In genomic region chr10:87092356-87092860, GRCh38 we compare ENCODE assay signal across 8 cellular contexts. TPM values are rescaled to one million over a fixed set of nuclear protein-coding genes. Genes with fewer than 3 reads are reported as not detected.
DNase-seq lines count a peak whose midpoint lies in the region; ATAC-seq and TF ChIP-seq lines count a peak whose summit lies in the region.

No MANE protein-coding gene starts in this region.

- no peak for TF ChIP-seq CTCF in AG04450 (IDR thresholded peaks at IDR 0.05; ENCODE audit: low read depth, low read length)
- no peak for TF ChIP-seq CTCF in mammary epithelial cell (conservative IDR thresholded peaks at IDR 0.05 in 1 of 2, IDR thresholded peaks at IDR 0.05 in 1 of 2; ENCODE audit: extremely low read depth in 1 of 2, insufficient read depth in 1 of 2, low read depth in 1 of 2, low read length in 2 of 2)
- no peak for TF ChIP-seq CTCF in right lobe of liver (IDR thresholded peaks at IDR 0.05)
- TF ChIP-seq CTCF in type B pancreatic cell (conservative IDR thresholded peaks at IDR 0.05), result no peak

- peaks cover 7% of the 10 kb centered on the region for H3K36me3 Mint-ChIP-seq in type B pancreatic cell

- no peak for TF ChIP-seq POLR2A in right lobe of liver (IDR thresholded peaks at IDR 0.05)

- intact Hi-C loops in mammary epithelial cell (cut with micrococcal nuclease), result no loop called here
- intact Hi-C loops in right lobe of liver (cut with DNase I), result no loop called here

- in situ Hi-C loops in mammary epithelial cell (cut with MboI; ENCODE audit: low sequenced_read_pairs in 2 of 2), result no loop called here

- H3K27me3 ChIP-seq in AG04450 (ENCODE audit: control insufficient read depth, insufficient read depth, low read length) (no peaks in the 10 kb centered on the region), HUES48 (ENCODE audit: control insufficient read depth, insufficient read depth, low read length) (no peaks in the 10 kb centered on the region), mammary epithelial cell (ENCODE audit: insufficient read depth, low read length) (no peaks in the 10 kb centered on the region), right lobe of liver (no peaks in the 10 kb centered on the region)

- dilution Hi-C loops in mammary epithelial cell (cut with HindIII; ENCODE audit: low sequenced_read_pairs), result no loop called here

- 0% methylated on average over 7 of the region's 7 CpGs for WGBS in mammary epithelial cell (ENCODE audit: low coverage, missing lambda C conversion rate)
- WGBS in right lobe of liver (ENCODE audit: insufficient coverage, low coverage, low lambda C conversion rate, missing lambda C conversion rate), result 8% methylated on average over 7 of the region's 7 CpGs

- DNase-seq in AG04450 (ENCODE audit: low read depth, low spot score), result no peak
- peak; percentile 31 for DNase-seq in mammary epithelial cell
- no peak for DNase-seq in right lobe of liver
- no peak for DNase-seq in type B pancreatic cell (ENCODE audit: extremely low spot score, unreplicated experiment)

- CTCF ChIA-PET in AG04450 (lab: Charles Lee), result no interaction called here
- CTCF ChIA-PET in mammary epithelial cell (lab: Charles Lee; ENCODE audit: low non-redundant PET), result no interaction called here

- no peaks in the 10 kb centered on the region for H3K9me3 Mint-ChIP-seq in type B pancreatic cell

- H3K9me3 ChIP-seq in AG04450 (ENCODE audit: control insufficient read depth, insufficient read depth, low read length) (no peaks in the 10 kb centered on the region; the same call in 1 of the 2 replicates), HUES48 (ENCODE audit: control insufficient read depth, insufficient read depth, low read length) (no peaks in the 10 kb centered on the region), mammary epithelial cell (replicated peaks; ENCODE audit: insufficient read depth, low read length) (no peaks in the 10 kb centered on the region), right lobe of liver (no peaks in the 10 kb centered on the region)

- no peaks in the 10 kb centered on the region for H3K27me3 Mint-ChIP-seq in type B pancreatic cell

- H3K36me3 ChIP-seq in HUES48 (ENCODE audit: control insufficient read depth, insufficient read depth, low read length) (peaks cover 15% of the 10 kb centered on the region), mammary epithelial cell (ENCODE audit: insufficient read depth, low read length) (peaks cover 11% of the 10 kb centered on the region), right lobe of liver (peaks cover 0 to 5% (median 2%) of the 10 kb centered on the region in 4 donors)

- peak overlapping the region; percentile 79 for H3K4me3 ChIP-seq in AG04450 (ENCODE audit: low read depth, low read length)
- H3K4me3 ChIP-seq in HUES48 (ENCODE audit: low read depth, low read length), result peak overlapping the region; percentile 67
- peak overlapping the region; percentile 73 to 84 (median 83) for H3K4me3 ChIP-seq in mammary epithelial cell (replicated peaks in 1 of 3; ENCODE audit: insufficient read depth in 1 of 3, low read depth in 2 of 3, low read length in 3 of 3)
- peak overlapping the region; percentile 70 to 77 (median 74) for H3K4me3 ChIP-seq in right lobe of liver

- H3K27ac Mint-ChIP-seq in type B pancreatic cell, result peak overlapping the region; percentile 89

- POLR2A ChIA-PET in AG04450 (lab: Yijun Ruan, JAX), result interaction anchor here (0.6 to 1.2 kb wide), 2 partner anchors 67 to 121 kb away, joined by 4 read pairs; no protein-coding TSS in a partner anchor

- peaks cover 93% of the 10 kb centered on the region for H3K79me2 ChIP-seq in mammary epithelial cell (ENCODE audit: insufficient read depth, low read length)

- H3K4me1 ChIP-seq in HUES48 (ENCODE audit: control insufficient read depth, insufficient read depth, low read length) (peaks cover 23% of the 10 kb centered on the region), mammary epithelial cell (ENCODE audit: insufficient read depth, low read length) (peaks cover 15% of the 10 kb centered on the region), right lobe of liver (peaks cover 0 to 44% (median 9%) of the 10 kb centered on the region in 4 donors)

- H3K4me2 ChIP-seq in mammary epithelial cell (ENCODE audit: insufficient read depth, low read depth, low read length), result peak overlapping the region; percentile 85

- H3K4me1 Mint-ChIP-seq in type B pancreatic cell (ENCODE audit: unreplicated experiment), result peaks cover 38% of the 10 kb centered on the region

- H2AFZ ChIP-seq in mammary epithelial cell (ENCODE audit: low read depth, low read length), result no peak overlapping the region

- peak overlapping the region; percentile 97 for H3K4me3 Mint-ChIP-seq in type B pancreatic cell

- ATAC-seq in right lobe of liver (no peak), GM19397 (IDR thresholded peaks at IDR 0.05; ENCODE audit: unreplicated experiment) (no peak), GM21526 (IDR thresholded peaks at IDR 0.05; ENCODE audit: low FRiP score, unreplicated experiment) (no peak), HG02610 (IDR thresholded peaks at IDR 0.05; ENCODE audit: unreplicated experiment) (no peak)

- H3K27ac ChIP-seq in AG04450 (ENCODE audit: low read depth, low read length), result peak overlapping the region; percentile 23
- H3K27ac ChIP-seq in HUES48 (ENCODE audit: low read depth, low read length), result peak overlapping the region; percentile 79
- H3K27ac ChIP-seq in mammary epithelial cell (ENCODE audit: insufficient read depth, low read depth, low read length), result peak overlapping the region; percentile 87
- H3K27ac ChIP-seq in right lobe of liver, result peak overlapping the region; percentile 4 to 90 (median 84)

- H4K20me1 ChIP-seq in mammary epithelial cell (ENCODE audit: insufficient read depth, low read length), result no peaks in the 10 kb centered on the region

- H3K9ac ChIP-seq in HUES48 (ENCODE audit: low read depth, low read length) (peak overlapping the region; percentile 54), mammary epithelial cell (ENCODE audit: insufficient read depth, low read length) (peak overlapping the region; percentile 85)

- BruUV-seq in mammary epithelial cell (replicated peaks; lab: Mats Ljungman, UMichigan), result no TSS peak

RNA-seq across cellular contexts. Expression of gene GLUD1, which starts 2.2 kb away (rescaled TPM):
- polyA plus RNA-seq in AG04450 (2011; rRNA removed), result 108 and 127 TPM in 2 replicates
- polyA minus RNA-seq in AG04450 (2011; rRNA and poly(A)+ RNA removed), result 79.0 and 94.0 TPM in 2 replicates
- 100 to 1,000 TPM; 128 to 167 TPM for total RNA-seq in mammary epithelial cell
- 104 TPM for polyA plus RNA-seq in mammary epithelial cell
- polyA minus RNA-seq in mammary epithelial cell, result 104 TPM
- total RNA-seq in right lobe of liver, result 100 to 1,000 TPM; 272 to 652 (median 433) TPM
- 123 and 144 TPM in 2 replicates for total RNA-seq in type B pancreatic cell (ENCODE audit: low replicate concordance)

RNA-seq across cellular contexts. Expression of gene SHLD2, which starts 2.6 kb away (rescaled TPM):
- polyA plus RNA-seq in AG04450 (2011; rRNA removed) (18.0 and 24.2 TPM in 2 replicates), mammary epithelial cell (7.7 TPM)
- 8.0 and 18.6 TPM in 2 replicates for polyA minus RNA-seq in AG04450 (2011; rRNA and poly(A)+ RNA removed)
- total RNA-seq in mammary epithelial cell (10 to 100 TPM; 14.8 to 19.7 TPM), right lobe of liver (10 to 100 TPM; 22.5 to 33.2 (median 27.2) TPM), type B pancreatic cell (ENCODE audit: low replicate concordance) (20.3 and 24.9 TPM in 2 replicates)
- polyA minus RNA-seq in mammary epithelial cell, result 7.1 TPM

Comparison
In these comparisons a context has a peak if more than half of its experiments do, and no peak if none do; other contexts are left out.
1. H3K27ac ChIP-seq: peak in every context shown above with its lines; median percentile 87 in mammary epithelial cell; 84 in right lobe of liver; 79 in HUES48; 23 in AG04450.